ENCODE assay signal across 8 cellular contexts in the genomic region with DNA sequence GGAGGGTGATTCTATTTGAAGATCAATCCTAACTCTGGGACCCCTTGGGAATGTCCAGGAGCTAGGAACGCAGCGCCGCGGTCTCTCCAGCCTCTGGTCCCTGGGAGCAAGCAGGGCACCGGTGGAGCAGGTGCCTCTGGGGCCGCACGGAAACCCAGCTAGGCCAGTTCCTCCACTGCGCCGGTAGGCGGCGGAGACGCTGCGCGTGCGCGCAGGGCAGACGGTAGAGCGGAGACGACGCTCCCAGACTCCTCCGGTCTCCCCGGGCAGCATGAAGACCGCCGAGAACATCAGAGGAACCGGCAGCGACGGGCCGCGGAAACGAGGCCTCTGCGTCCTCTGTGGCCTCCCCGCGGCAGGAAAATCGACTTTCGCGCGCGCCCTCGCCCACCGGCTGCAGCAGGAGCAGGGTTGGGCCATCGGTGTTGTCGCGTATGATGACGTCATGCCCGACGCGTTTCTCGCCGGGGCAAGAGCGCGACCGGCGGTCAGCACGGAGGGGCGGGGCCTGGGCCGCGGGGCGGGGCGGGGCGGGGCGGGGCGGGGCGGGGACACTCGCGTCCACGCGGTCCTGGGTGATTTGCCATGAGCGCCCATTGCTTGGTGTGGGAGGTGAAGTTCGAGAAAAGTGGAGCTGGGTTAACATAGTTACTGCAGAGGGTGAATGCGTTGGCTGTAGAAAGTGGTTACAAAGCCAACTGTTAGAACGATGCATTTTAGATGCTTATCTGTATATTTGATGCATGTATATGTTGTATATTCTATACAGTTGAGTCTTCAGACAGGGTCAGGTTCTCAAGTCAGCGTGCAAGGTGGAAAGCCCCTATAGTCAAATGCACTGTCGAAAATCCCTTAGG. TPM values are rescaled to one million over a fixed set of nuclear protein-coding genes. Genes with fewer than 3 reads are reported as not detected.
A peak's percentile ranks its signal among the peaks of the same experiment; 100 is the strongest.
DNase-seq lines count a peak whose midpoint lies in the region; ATAC-seq and TF ChIP-seq lines count a peak whose summit lies in the region.

A gene with protein sequence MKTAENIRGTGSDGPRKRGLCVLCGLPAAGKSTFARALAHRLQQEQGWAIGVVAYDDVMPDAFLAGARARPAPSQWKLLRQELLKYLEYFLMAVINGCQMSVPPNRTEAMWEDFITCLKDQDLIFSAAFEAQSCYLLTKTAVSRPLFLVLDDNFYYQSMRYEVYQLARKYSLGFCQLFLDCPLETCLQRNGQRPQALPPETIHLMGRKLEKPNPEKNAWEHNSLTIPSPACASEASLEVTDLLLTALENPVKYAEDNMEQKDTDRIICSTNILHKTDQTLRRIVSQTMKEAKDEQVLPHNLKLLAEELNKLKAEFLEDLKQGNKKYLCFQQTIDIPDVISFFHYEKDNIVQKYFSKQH (plus strand): TSS at position 193 of the 857 bp plus-strand sequence. CDS start 79 bp downstream, at position 272.

- H3K27ac Mint-ChIP-seq in chondrocyte (ENCODE audit: unreplicated experiment): peak within 1 kb of the TSS; percentile 95

- H3K4me3 Mint-ChIP-seq in chondrocyte (ENCODE audit: unreplicated experiment): peak within 1 kb of the TSS; percentile 83

- H3K9me3 Mint-ChIP-seq in chondrocyte (ENCODE audit: low read depth): no peaks in the 10 kb centered on the region

- ATAC-seq in HG03439 (IDR thresholded peaks at IDR 0.05; ENCODE audit: unreplicated experiment): peak; percentile 95

- H3K36me3 Mint-ChIP-seq in chondrocyte (ENCODE audit: low read depth): peaks cover 1% of the 10 kb centered on the region

- peak within 1 kb of the TSS; percentile 94 for H3K4me3 ChIP-seq in BJ (ENCODE audit: low read depth, low read length)

- POLR2A ChIA-PET in BJ (lab: Charles Lee): no interaction called here

- TF ChIP-seq CTCF in BJ (IDR thresholded peaks at IDR 0.05; ENCODE audit: insufficient read depth, low read depth, low read length) (peak; percentile 96), chondrocyte (IDR thresholded peaks at IDR 0.05) (peak; percentile 91)

- H3K36me3 ChIP-seq in BJ (ENCODE audit: control insufficient read depth, insufficient read depth, low read length): no peaks in the 10 kb centered on the region; the same call in 1 of the 2 replicates

- CTCF ChIA-PET in BJ (lab: Yijun Ruan, JAX): interaction anchor here (0.8 to 2.9 kb wide), 11 partner anchors 10 to 116 kb away, joined by 3 to 22 read pairs (median 5); partner anchors contain the start of gene C10orf88

- no peaks in the 10 kb centered on the region for H3K27me3 ChIP-seq in BJ (ENCODE audit: control insufficient read depth, insufficient read depth, low read length)

- peaks cover 6% of the 10 kb centered on the region for H3K27me3 Mint-ChIP-seq in chondrocyte (ENCODE audit: low read depth)

- peaks cover 14% of the 10 kb centered on the region for H3K4me1 Mint-ChIP-seq in chondrocyte (ENCODE audit: low read depth)

- DNase-seq in BJ (ENCODE audit: low read depth): peak; percentile 44
- peak; percentile 94 for DNase-seq in GM19238 (ENCODE audit: insufficient read length, low spot score)
- peak; percentile 90 for DNase-seq in NCI-H460 (ENCODE audit: extremely low read depth, low read depth)
- peak; percentile 79 for DNase-seq in activated CD4-positive, alpha-beta T cell treated with anti-CD3 and anti-CD28 coated beads for 24 hours (ENCODE audit: low read depth in 2 of 2)
- peak; percentile 95 for DNase-seq in chondrocyte (ENCODE audit: low spot score)
- peak; percentile 87 for DNase-seq in kidney glomerular epithelial cell (lab: John Stamatoyannopoulos, UW)
- peak; percentile 83 to 84 for DNase-seq in stimulated activated CD4-positive, alpha-beta T cell treated with anti-CD3 and anti-CD28 coated beads, Interleukin-15, amount 100 ng/mL, for 48 hours (ENCODE audit: low read depth in 2 of 2)

RNA-seq across cellular contexts. Expression of the gene that starts here (rescaled TPM):
- polyA plus RNA-seq in BJ (2011; rRNA removed): 3.0 and 5.5 TPM in 2 replicates
- 0.62 and 1.0 TPM in 2 replicates for polyA minus RNA-seq in BJ (2011; rRNA and poly(A)+ RNA removed)
- 5.6 and 9.5 TPM in 2 replicates for total RNA-seq in NCI-H460 (2014; rRNA removed; shearing (Covaris generic))
- 4.5 and 12.9 TPM in 2 replicates for polyA plus RNA-seq in NCI-H460 (2014; cell fraction: nucleus; rRNA removed)
- total RNA-seq in chondrocyte: 4.2 to 5.6 TPM (median 5.1 TPM) in 3 replicates

Comparison
In these comparisons a context has a peak if more than half of its experiments do, and no peak if none do; other contexts are left out.
1. Peak in every context shown above with its lines: DNase-seq, ATAC-seq and H3K4me3 ChIP-seq.
2. DNase-seq: peak in every context shown above with its lines; median percentile 95 in chondrocyte; 94 in GM19238; 90 in NCI-H460; 87 in kidney glomerular epithelial cell; 84 in stimulated activated CD4-positive, alpha-beta T cell treated with anti-CD3 and anti-CD28 coated beads, Interleukin-15, amount 100 ng/mL, for 48 hours; 79 in activated CD4-positive, alpha-beta T cell treated with anti-CD3 and anti-CD28 coated beads for 24 hours; 44 in BJ.